18 cellular contexts compared by ENCODE assay signal in genomic region chr17:46733837-46734516, GRCh38.
A peak's percentile ranks its signal among the peaks of the same experiment; 100 is the strongest.
DNase-seq lines count a peak whose midpoint lies in the region; ATAC-seq and TF ChIP-seq lines count a peak whose summit lies in the region.
"Had no signal": no experiment of that assay in that cellular context is flagged by ENCODE, and none has a peak within 500 bp of the region (broad histone marks: within the 10 kb centered on the region; RNA-seq: fewer than 3 reads in every experiment).

No MANE protein-coding gene starts in this region.

- H3K4me3 ChIP-seq in OCI-LY1 (ENCODE audit: low read depth, low read length, poor library complexity, severe bottlenecking) (no peak overlapping the region), endodermal cell (ENCODE audit: low read length) (no peak overlapping the region)
- H3K4me3 ChIP-seq: pancreas, thoracic aorta had no signal

- no peaks in the 10 kb centered on the region for H3K9me2 ChIP-seq in OCI-LY1 (ENCODE audit: low read depth, low read length)

- no peak overlapping the region for H3K27ac Mint-ChIP-seq in endodermal cell
- peak overlapping the region; percentile 35 for H3K27ac Mint-ChIP-seq in memory B cell
- H3K27ac Mint-ChIP-seq: T-cell had no signal

- H3K9me3 ChIP-seq in OCI-LY1 (ENCODE audit: low read length) (no peaks in the 10 kb centered on the region), endodermal cell (ENCODE audit: control insufficient read depth, low read length) (no peaks in the 10 kb centered on the region)
- H3K9me3 ChIP-seq: pancreas, thoracic aorta had no signal

- no peak overlapping the region for H2AFZ ChIP-seq in OCI-LY1 (ENCODE audit: low read length)

- no peak overlapping the region for H3K4me3 Mint-ChIP-seq in endodermal cell
- H3K4me3 Mint-ChIP-seq in memory B cell = no peak overlapping the region
- H3K4me3 Mint-ChIP-seq: T-cell had no signal

- DNase-seq in EH (ENCODE audit: low read depth) (peak; percentile 80), endodermal cell (no peak), memory B cell (ENCODE audit: low spot score in 2 of 2) (no peak), DMS79 (lab: John Stamatoyannopoulos, UW) (no peak), NCI-H446 (lab: John Stamatoyannopoulos, UW) (no peak)
- DNase-seq: anterior cingulate cortex; cortex of kidney; hippocampal formation; left cardiac atrium; NCI-H1092; NCI-H774; pancreas; stimulated activated CD4-positive, alpha-beta T cell treated with anti-CD3 and anti-CD28 coated beads, Interleukin-4, amount 100 ng/mL, for 1 hour; T-cell had no signal

- H3K9me3 Mint-ChIP-seq in endodermal cell (no peaks in the 10 kb centered on the region), memory B cell (no peaks in the 10 kb centered on the region)
- H3K9me3 Mint-ChIP-seq: T-cell had no signal

- peaks cover 3% of the 10 kb centered on the region for H3K36me3 Mint-ChIP-seq in endodermal cell (ENCODE audit: low read depth)
- peaks cover 10% of the 10 kb centered on the region for H3K36me3 Mint-ChIP-seq in memory B cell

- peak overlapping the region; percentile 15 for H3K27ac ChIP-seq in OCI-LY1 (ENCODE audit: low read depth, low read length, poor library complexity, severe bottlenecking)
- H3K27ac ChIP-seq in endodermal cell (ENCODE audit: low read depth, low read length) = peak overlapping the region; percentile 99
- H3K27ac ChIP-seq: pancreas, thoracic aorta had no signal

- H3K36me3 ChIP-seq in OCI-LY1 (ENCODE audit: insufficient read depth, low read length) = peaks cover 40% of the 10 kb centered on the region
- H3K36me3 ChIP-seq in endodermal cell (ENCODE audit: control insufficient read depth, insufficient read depth, low read length) = peaks cover 33% of the 10 kb centered on the region
- H3K36me3 ChIP-seq: pancreas, thoracic aorta had no signal

- H3K27me3 ChIP-seq in OCI-LY1 (ENCODE audit: insufficient read depth, low read length) (no peaks in the 10 kb centered on the region), endodermal cell (ENCODE audit: control insufficient read depth, insufficient read depth, low read length, poor library complexity, severe bottlenecking) (no peaks in the 10 kb centered on the region)
- H3K27me3 ChIP-seq: pancreas had no signal

- H3K4me1 ChIP-seq in OCI-LY1 (ENCODE audit: insufficient read depth, low read length, severe bottlenecking) (peaks cover 23% of the 10 kb centered on the region), endodermal cell (ENCODE audit: control insufficient read depth, insufficient read depth, low read length) (peaks cover 10% of the 10 kb centered on the region)
- H3K4me1 ChIP-seq: pancreas had no signal

- H3K9ac ChIP-seq in OCI-LY1 (ENCODE audit: low read length) = no peak overlapping the region
- H3K9ac ChIP-seq in endodermal cell (ENCODE audit: extremely low read depth, low read length, poor library complexity, severe bottlenecking) = no peak overlapping the region

- TF ChIP-seq CTCF in OCI-LY1 (IDR thresholded peaks at IDR 0.05; ENCODE audit: low read length) (no peak), endodermal cell (conservative IDR thresholded peaks at IDR 0.05) (no peak)

- H3K27me3 Mint-ChIP-seq in endodermal cell (ENCODE audit: insufficient read depth) (no peaks in the 10 kb centered on the region), memory B cell (no peaks in the 10 kb centered on the region)
- H3K27me3 Mint-ChIP-seq: T-cell had no signal

- no peaks in the 10 kb centered on the region for H3F3A ChIP-seq in OCI-LY1 (ENCODE audit: insufficient read depth, low read length)

- no peak overlapping the region for H3K4me2 ChIP-seq in OCI-LY1 (ENCODE audit: low read length)

- no peaks in the 10 kb centered on the region for H3K79me2 ChIP-seq in OCI-LY1 (ENCODE audit: insufficient read depth, low read length)

- peaks cover 18% of the 10 kb centered on the region for H3K4me1 Mint-ChIP-seq in endodermal cell
- peaks cover 22% of the 10 kb centered on the region for H3K4me1 Mint-ChIP-seq in memory B cell

- H4K20me1 ChIP-seq in OCI-LY1 (ENCODE audit: insufficient read depth, low read length) = no peaks in the 10 kb centered on the region

- 92 to 100% methylated on average over 1 of the region's 1 CpG for WGBS in endodermal cell (ENCODE audit: insufficient coverage in 1 of 2, insufficient read length in 1 of 2), 2 experiments

- ATAC-seq in memory B cell (ENCODE audit: low read depth) = no peak
- no peak for ATAC-seq in HG03097 (IDR thresholded peaks at IDR 0.05; ENCODE audit: low FRiP score, unreplicated experiment)
- no peak for ATAC-seq in HG03342 (IDR thresholded peaks at IDR 0.05; ENCODE audit: unreplicated experiment)
- ATAC-seq: left cardiac atrium, pancreas, T-cell had no signal
